In the genomic region with DNA sequence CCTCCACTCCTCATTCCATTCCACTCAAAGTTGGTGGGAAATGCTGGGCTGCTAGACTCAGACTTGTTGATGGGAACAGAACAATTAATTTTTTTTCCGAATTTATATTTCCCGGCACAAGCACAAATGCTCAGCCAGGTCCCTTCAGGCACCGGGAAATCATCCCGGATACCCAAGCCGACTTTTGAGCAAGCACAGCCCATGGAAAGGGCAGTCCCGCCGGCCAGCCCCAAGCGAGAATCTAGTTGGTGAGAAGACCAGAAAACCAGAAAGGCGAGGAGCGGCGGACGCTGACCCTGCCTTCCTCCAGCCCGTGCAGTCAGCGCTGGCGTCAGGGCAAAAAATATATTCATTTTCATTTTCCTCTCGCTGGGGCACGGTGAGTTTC, we compare ENCODE assay signal across 18 cellular contexts. TPM values are rescaled to one million over a fixed set of nuclear protein-coding genes. Genes with fewer than 3 reads are reported as not detected.
DNase-seq lines count a peak whose midpoint lies in the region; TF ChIP-seq lines count a peak whose summit lies in the region.
"Had no signal": no experiment of that assay in that cellular context is flagged by ENCODE, and none has a peak within 500 bp of the region (broad histone marks: within the 10 kb centered on the region; RNA-seq: fewer than 3 reads in every experiment).

No MANE protein-coding gene starts in this region.

- H3K4me1 Mint-ChIP-seq in MCF 10A (ENCODE audit: insufficient read depth, unreplicated experiment): no peaks in the 10 kb centered on the region

- H2BK15ac ChIP-seq in mesendoderm (replicated peaks; ENCODE audit: low read depth): no peak overlapping the region

- H3K79me2 ChIP-seq in mesendoderm (ENCODE audit: control insufficient read depth, insufficient read depth, low read length): no peaks in the 10 kb centered on the region

- H3K4me3 ChIP-seq in choroid plexus epithelial cell (ENCODE audit: low read depth, low read length): peak overlapping the region; percentile 90
- H3K4me3 ChIP-seq in mesendoderm (ENCODE audit: low read length): no peak overlapping the region
- no peak overlapping the region for H3K4me3 ChIP-seq in lower leg skin (ENCODE audit: low read depth, poor library complexity, severe bottlenecking)
- H3K4me3 ChIP-seq: K562 had no signal

- TF ChIP-seq POLR2A in lower leg skin (IDR thresholded peaks at IDR 0.05): no peak

- TF ChIP-seq CTCF in MCF 10A (IDR thresholded peaks at IDR 0.05; ENCODE audit: unreplicated experiment) (no peak), choroid plexus epithelial cell (conservative IDR thresholded peaks at IDR 0.05; ENCODE audit: low read depth, low read length) (no peak), lower leg skin (IDR thresholded peaks at IDR 0.05) (no peak)

- no peak overlapping the region for H2BK120ac ChIP-seq in mesendoderm (ENCODE audit: low read depth, low read length)

- H3K4me2 ChIP-seq in mesendoderm (ENCODE audit: low read length): no peak overlapping the region

- no peaks in the 10 kb centered on the region for H3K36me3 Mint-ChIP-seq in MCF 10A (ENCODE audit: insufficient read depth, unreplicated experiment)

- peaks cover 40% of the 10 kb centered on the region for H3K27me3 Mint-ChIP-seq in MCF 10A (ENCODE audit: insufficient read depth, unreplicated experiment)

- POLR2A ChIA-PET in MCF 10A (lab: Yijun Ruan, JAX): no interaction called here

- H3K4me3 Mint-ChIP-seq in MCF 10A (ENCODE audit: unreplicated experiment): no peak overlapping the region
- H3K4me3 Mint-ChIP-seq: activated CD8-positive, alpha-beta T cell treated with anti-CD3 and anti-CD28 coated beads for 36 hours; dendritic cell treated with granulocyte-macrophage colony-stimulating factor and Interleukin-4, amounts not matched to agents 40 ng/mL and 50 ng/mL, for 4 days had no signal

- H3K36me3 ChIP-seq in mesendoderm (ENCODE audit: control insufficient read depth, insufficient read depth, low read length): no peaks in the 10 kb centered on the region

- H3K27ac ChIP-seq in mesendoderm (ENCODE audit: low read depth, low read length): no peak overlapping the region
- H3K27ac ChIP-seq: HL-60 had no signal

- H2BK5ac ChIP-seq in mesendoderm (ENCODE audit: low read length): no peak overlapping the region

- H3K27me3 ChIP-seq in mesendoderm (ENCODE audit: insufficient read depth, low read length, poor library complexity): peaks cover 75% of the 10 kb centered on the region

- H3K23ac ChIP-seq in mesendoderm (ENCODE audit: low read length): no peak overlapping the region

- WGBS in mesendoderm (ENCODE audit: extremely low coverage, insufficient coverage, low lambda C conversion rate): no CpG with 5 or more reads among the region's 17 CpGs
- WGBS in lower leg skin, 2 donors: 24 to 32% methylated on average over 17 of the region's 17 CpGs

- no peak overlapping the region for H3K4ac ChIP-seq in mesendoderm (ENCODE audit: low read depth, low read length)

- no peak overlapping the region for H3K18ac ChIP-seq in mesendoderm (ENCODE audit: low read length)

- no peak overlapping the region for H2AK5ac ChIP-seq in mesendoderm (ENCODE audit: low read length)

- H3K9me3 Mint-ChIP-seq in MCF 10A (ENCODE audit: unreplicated experiment): peaks cover 22% of the 10 kb centered on the region

- H3K27ac Mint-ChIP-seq in MCF 10A (ENCODE audit: low read depth, unreplicated experiment): no peak overlapping the region
- H3K27ac Mint-ChIP-seq: activated CD8-positive, alpha-beta T cell treated with anti-CD3 and anti-CD28 coated beads for 36 hours; activated T-helper 2 cell treated with anti-CD3 and anti-CD28 coated beads, Interferon-gamma antibody, Interleukin-2, Interleukin-4, amounts not matched to agents 10 μg/mL and 5 μg/mL and 100 μg/mL, durations not matched to agents 14 hours and 24 hours and 36 hours; dendritic cell treated with granulocyte-macrophage colony-stimulating factor and Interleukin-4, amounts not matched to agents 40 ng/mL and 50 ng/mL, for 4 days had no signal

- H3K9ac ChIP-seq in mesendoderm (ENCODE audit: low read length): no peak overlapping the region

- no peaks in the 10 kb centered on the region for H3K79me1 ChIP-seq in mesendoderm (ENCODE audit: low read length)

- no peak overlapping the region for H4K5ac ChIP-seq in mesendoderm (ENCODE audit: low read length)

- H3K4me1 ChIP-seq in mesendoderm (ENCODE audit: control insufficient read depth, low read depth, low read length): no peaks in the 10 kb centered on the region

- peak; percentile 53 to 86 for DNase-seq in T47D (ENCODE audit: low read depth in 1 of 2, low spot score in 1 of 2)
- DNase-seq in MCF 10A (ENCODE audit: unreplicated experiment): no peak
- peak; percentile 76 for DNase-seq in choroid plexus epithelial cell (ENCODE audit: low read depth)
- DNase-seq in mesendoderm: peak; percentile 43
- no peak for DNase-seq in DMS79 (lab: John Stamatoyannopoulos, UW)
- DNase-seq in dermis blood vessel endothelial cell: no peak
- no peak for DNase-seq in lower leg skin (ENCODE audit: low spot score in 2 of 2)
- no peak for DNase-seq in LoVo (ENCODE audit: low spot score)
- DNase-seq: ACHN; activated CD8-positive, alpha-beta T cell treated with anti-CD3 and anti-CD28 coated beads for 36 hours; NCI-H1105; NCI-H2171 treated with DMSO at 0.1 percent for 48 hours; NCI-H774; trophoblast cell had no signal

- in situ Hi-C loops in T47D (cut with HindIII; ENCODE audit: low pct_unique_long_range_greater_than_20kb, low sequenced_read_pairs): no loop called here

- no TSS peak for BruUV-seq in MCF 10A (replicated peaks; lab: Mats Ljungman, UMichigan)

- intact Hi-C loops in MCF 10A (cut with micrococcal nuclease) (no loop called here), lower leg skin (cut with DNase I; ENCODE audit: low total_unique reads) (no loop called here)

- no peak overlapping the region for H4K8ac ChIP-seq in mesendoderm (ENCODE audit: low read depth, low read length)

- no peak overlapping the region for H3K56ac ChIP-seq in mesendoderm (ENCODE audit: low read length)

- CTCF ChIA-PET in MCF 10A (lab: Yijun Ruan, JAX): no interaction called here

RNA-seq across cellular contexts. Expression of a gene that starts 0.8 kb away (rescaled TPM):
- total RNA-seq in MCF 10A (2022) (not detected in 2 replicates), dermis blood vessel endothelial cell (not detected in 2 replicates), lower leg skin (under 1 TPM in 2 of 4 donors, not detected in 2; 0.10 TPM)
- polyA plus RNA-seq in mesendoderm (2013, experiment 1 of 2): 0.01 TPM
- polyA plus RNA-seq in mesendoderm (2013, experiment 2 of 2): 0.01 TPM
- total RNA-seq: activated CD8-positive, alpha-beta T cell treated with anti-CD3 and anti-CD28 coated beads for 36 hours; activated T-helper 2 cell treated with anti-CD3 and anti-CD28 coated beads, Interferon-gamma antibody, Interleukin-2, Interleukin-4, amounts not matched to agents 10 μg/mL and 5 μg/mL and 100 μg/mL, durations not matched to agents 14 hours and 24 hours and 36 hours; K562 had no signal
- polyA plus RNA-seq: K562 had no signal

RNA-seq across cellular contexts. Expression of a gene that starts 2.1 kb away (rescaled TPM):
- total RNA-seq in MCF 10A (2022): not detected in 2 replicates
- 1.0 TPM for polyA plus RNA-seq in mesendoderm (2013, experiment 1 of 2)
- 0.84 TPM for polyA plus RNA-seq in mesendoderm (2013, experiment 2 of 2)
- total RNA-seq in dermis blood vessel endothelial cell: under 0.01 TPM in 1 of 2 replicates, not detected in the other
- 1 to 10 TPM in 2 of 4 donors, under 1 TPM in 2; 0.30 to 2.9 (median 1.1) TPM for total RNA-seq in lower leg skin
- total RNA-seq: activated CD8-positive, alpha-beta T cell treated with anti-CD3 and anti-CD28 coated beads for 36 hours; activated T-helper 2 cell treated with anti-CD3 and anti-CD28 coated beads, Interferon-gamma antibody, Interleukin-2, Interleukin-4, amounts not matched to agents 10 μg/mL and 5 μg/mL and 100 μg/mL, durations not matched to agents 14 hours and 24 hours and 36 hours had no signal

Comparison
In these comparisons a context has a peak if more than half of its experiments do, and no peak if none do; other contexts are left out.
1. DNase-seq: peak in T47D (2 of 2), choroid plexus epithelial cell (single experiment) and mesendoderm (single experiment); none in MCF 10A (single experiment), DMS79 (single experiment), dermis blood vessel endothelial cell (single experiment), lower leg skin (0 of 2) and LoVo (single experiment).